ENCODE assay signal across 15 cellular contexts in the genomic region with DNA sequence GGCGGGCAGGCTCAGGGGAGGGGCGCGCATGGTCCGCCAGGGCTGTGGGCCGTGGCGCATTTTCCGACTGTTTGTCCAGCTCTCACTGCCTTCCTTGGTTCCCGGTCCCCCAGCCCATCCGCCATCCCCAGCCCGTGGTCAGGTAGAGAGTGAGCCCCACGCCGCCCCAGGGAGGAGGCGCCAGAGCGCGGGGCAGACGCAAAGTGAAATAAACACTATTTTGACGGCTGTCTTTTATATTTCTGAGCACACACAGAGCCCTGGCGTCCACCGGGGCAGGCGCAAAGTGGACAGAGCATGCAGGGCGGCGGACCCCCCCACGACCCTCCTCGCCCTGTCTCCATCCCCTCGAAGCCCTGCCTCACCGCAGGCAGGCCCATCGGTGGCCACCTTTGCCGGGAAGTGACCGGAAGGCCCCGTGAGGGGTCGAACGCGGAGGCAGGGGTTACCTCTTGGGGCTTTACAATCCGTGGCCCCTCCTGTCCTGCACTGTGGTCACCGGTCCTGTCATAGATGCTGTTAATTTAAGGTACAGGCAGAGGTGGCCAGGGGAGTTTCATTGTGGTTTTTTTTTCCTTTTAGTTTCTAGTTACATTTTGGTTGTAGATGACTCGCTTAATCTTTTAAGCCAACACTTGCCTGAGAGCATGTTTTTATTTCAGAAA. TPM values are rescaled to one million over a fixed set of nuclear protein-coding genes. Genes with fewer than 3 reads are reported as not detected.
"Had no signal": no experiment of that assay in that cellular context is flagged by ENCODE, and none has a peak within 500 bp of the region (broad histone marks: within the 10 kb centered on the region; RNA-seq: fewer than 3 reads in every experiment).

No MANE protein-coding gene starts in this region.

- H3K9me3 Mint-ChIP-seq: memory B cell, natural killer cell had no signal

- H3K4me1 ChIP-seq: breast epithelium had no signal

- FAIRE-seq: keratinocyte had no signal

- H3K27me3 Mint-ChIP-seq: memory B cell had no signal

- ATAC-seq: right cardiac atrium had no signal

- DNase-seq: activated CD4-positive, alpha-beta T cell treated with anti-CD3 and anti-CD28 coated beads, Interleukin-2, amount 50 U/mL, for 1 hour; activated naive CD4-positive, alpha-beta T cell; aorta; erythroblast; left ventricle myocardium superior; natural killer cell; occipital lobe; stimulated activated CD4-positive, alpha-beta T cell treated with anti-CD3 and anti-CD28 coated beads, Interleukin-1b, Interleukin-23, amount 100 ng/mL, for 48 hours; T-helper 2 cell had no signal

- H3K4me1 Mint-ChIP-seq: natural killer cell had no signal

- H3K4me3 ChIP-seq: breast epithelium had no signal

- H3K9me3 ChIP-seq: breast epithelium had no signal

- H3K4me3 Mint-ChIP-seq: memory B cell, natural killer cell had no signal

- H3K27ac ChIP-seq: breast epithelium had no signal

- H3K27me3 ChIP-seq: breast epithelium had no signal

- H3K36me3 Mint-ChIP-seq: memory B cell, natural killer cell had no signal

- H3K36me3 ChIP-seq: breast epithelium had no signal

- H3K27ac Mint-ChIP-seq: memory B cell, natural killer cell, progenitor cell of endocrine pancreas had no signal

RNA-seq across cellular contexts. Expression of a gene that starts 13.2 kb away (rescaled TPM):
- total RNA-seq: activated CD8-positive, alpha-beta memory T cell treated with anti-CD3 and anti-CD28 coated beads for 36 hours; left ventricle myocardium superior; natural killer cell; occipital lobe had no signal
- polyA plus RNA-seq: keratinocyte had no signal
